In the genomic region with DNA sequence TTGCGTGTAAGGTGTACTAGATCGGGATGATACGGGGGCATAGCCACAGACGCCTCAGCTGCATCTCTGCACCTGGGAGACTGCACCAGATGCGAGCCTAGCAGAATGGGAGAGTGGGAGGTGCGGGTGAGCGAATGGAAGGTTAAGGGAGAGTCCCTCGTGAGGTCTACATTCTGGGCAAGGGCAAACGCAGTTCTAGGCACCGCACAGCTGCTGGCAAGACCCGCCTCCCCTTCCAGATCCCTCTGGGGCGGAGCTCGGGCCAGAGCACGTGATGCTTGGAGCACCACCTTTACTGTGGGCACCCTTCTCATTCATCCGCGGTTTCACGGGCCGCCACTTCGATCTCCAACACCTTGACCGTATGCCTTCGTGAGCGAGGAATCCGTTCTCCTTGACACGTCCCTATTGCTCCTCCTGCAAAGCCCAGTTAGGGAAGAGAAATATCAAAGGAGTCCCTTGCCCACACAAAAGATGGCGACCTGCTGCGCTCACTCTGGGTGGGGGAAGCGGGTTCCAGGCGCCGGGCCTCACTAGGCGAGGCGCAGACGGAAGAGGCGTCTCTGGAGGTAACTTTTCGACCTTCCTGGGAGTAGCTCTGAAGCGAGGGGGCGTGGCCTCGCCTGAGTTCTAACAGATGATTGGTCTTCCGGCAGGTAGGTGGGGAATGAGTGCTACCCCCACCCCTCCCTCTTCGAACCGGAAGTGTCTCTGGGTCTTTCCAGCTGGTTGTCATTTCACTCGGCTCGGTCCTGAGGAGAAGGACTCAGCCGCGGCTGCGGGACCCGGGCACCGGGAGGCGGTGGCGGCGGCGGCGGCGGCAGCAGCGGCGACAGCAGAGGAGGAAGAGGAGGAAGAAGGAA, we compare ENCODE assay signal across 8 cellular contexts. TPM values are rescaled to one million over a fixed set of nuclear protein-coding genes. Genes with fewer than 3 reads are reported as not detected.
DNase-seq lines count a peak whose midpoint lies in the region; ATAC-seq and TF ChIP-seq lines count a peak whose summit lies in the region.

A gene (plus strand): TSS at position 740 of the 863 bp plus-strand sequence. CDS start 1,385 bp downstream, outside the sequence.

- H3K9me3 ChIP-seq in mononuclear cell (ENCODE audit: low read depth, low read length) = no peaks in the 10 kb centered on the region

- H3K9me3 Mint-ChIP-seq in IgD-negative memory B cell = peaks cover 0 to 5% (median 2%) of the 10 kb centered on the region in 3 donors

- H3K36me3 Mint-ChIP-seq in IgD-negative memory B cell = peaks cover 10% of the 10 kb centered on the region

- H3K4me3 ChIP-seq in epithelial cell of esophagus (ENCODE audit: low read length) (peak within 1 kb of the TSS; percentile 90), mononuclear cell (ENCODE audit: low read length) (peak within 1 kb of the TSS; percentile 96)

- peak within 1 kb of the TSS; percentile 88 to 98 (median 97) for H3K27ac Mint-ChIP-seq in IgD-negative memory B cell

- peaks cover 54 to 73% (median 54%) of the 10 kb centered on the region in 3 donors for H3K4me1 Mint-ChIP-seq in IgD-negative memory B cell

- H3K4me1 ChIP-seq in mononuclear cell (ENCODE audit: insufficient read depth, low read length) = peaks cover 61% of the 10 kb centered on the region

- ATAC-seq in GM21529 (IDR thresholded peaks at IDR 0.05; ENCODE audit: unreplicated experiment) = peak; percentile 86

- peak within 1 kb of the TSS; percentile 98 to 99 (median 98) for H3K4me3 Mint-ChIP-seq in IgD-negative memory B cell

- TF ChIP-seq CTCF in epithelial cell of esophagus (IDR thresholded peaks at IDR 0.05; ENCODE audit: insufficient read depth, low read depth, low read length, missing control alignments) = no peak

- peaks cover 6% of the 10 kb centered on the region for H3K27me3 Mint-ChIP-seq in IgD-negative memory B cell

- H3K27me3 ChIP-seq in mononuclear cell (ENCODE audit: insufficient read depth, low read length) = no peaks in the 10 kb centered on the region

- DNase-seq in DMS 273 treated with DMSO at 0.1 percent for 48 hours (lab: John Stamatoyannopoulos, UW) (peak; percentile 97), OCI-M2 (lab: John Stamatoyannopoulos, UW; ENCODE audit: unreplicated experiment) (peak; percentile 74), activated T-cell treated with anti-CD3 and anti-CD28 coated beads for 4 hours (peak; percentile 94), epithelial cell of esophagus (ENCODE audit: low read depth) (peak; percentile 100)
- peak; percentile 89 to 94 for DNase-seq in stimulated activated CD8-positive, alpha-beta memory T cell treated with anti-CD3 and anti-CD28 coated beads, Interleukin-4, amount 100 ng/mL, for 1 hour (ENCODE audit: low read depth in 2 of 2, low spot score in 1 of 2)

RNA-seq across cellular contexts. Expression of the gene that starts here (rescaled TPM):
- 8.4 TPM for polyA plus RNA-seq in IgD-negative memory B cell
- total RNA-seq in mononuclear cell = 59.1 TPM

Comparison
In these comparisons a context has a peak if more than half of its experiments do, and no peak if none do; other contexts are left out.
1. Peak in every context shown above with its lines: DNase-seq, ATAC-seq and H3K4me3 ChIP-seq.